ENCODE assay signal across 14 cellular contexts in the genomic region with DNA sequence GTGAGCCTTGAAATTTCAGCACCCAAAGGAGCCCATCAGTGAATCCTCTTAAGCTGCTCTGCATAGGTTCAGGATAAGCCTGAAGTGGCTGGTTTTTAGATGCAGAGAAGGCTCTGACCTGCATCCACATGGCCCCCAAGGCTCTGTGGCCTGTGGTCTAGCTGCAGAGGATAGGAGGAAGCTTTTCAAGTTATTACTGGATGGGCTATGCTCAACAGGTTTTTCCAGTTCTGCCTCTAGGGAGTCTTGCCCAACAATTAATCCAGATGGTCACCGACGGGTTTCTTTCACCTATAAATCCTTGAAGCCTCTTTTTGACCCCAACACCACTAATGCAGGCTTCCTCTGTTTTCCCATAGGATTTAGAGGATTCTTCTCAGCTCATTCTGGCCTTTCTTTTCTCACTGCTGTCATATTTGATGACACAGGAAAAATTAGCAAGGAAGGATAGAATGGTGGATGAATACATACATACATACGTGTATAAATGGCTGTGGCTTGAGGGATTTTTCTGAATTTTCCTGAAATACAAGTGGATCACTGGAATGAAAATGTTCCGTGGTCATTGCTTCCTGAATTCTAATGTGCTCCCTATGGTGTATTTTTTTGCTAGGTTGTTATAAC. TPM values are rescaled to one million over a fixed set of nuclear protein-coding genes. Genes with fewer than 3 reads are reported as not detected.
DNase-seq lines count a peak whose midpoint lies in the region; ATAC-seq and TF ChIP-seq lines count a peak whose summit lies in the region.
"Had no signal": no experiment of that assay in that cellular context is flagged by ENCODE, and none has a peak within 500 bp of the region (broad histone marks: within the 10 kb centered on the region; RNA-seq: fewer than 3 reads in every experiment).

No MANE protein-coding gene starts in this region.

- H3K27me3 Mint-ChIP-seq in activated CD4-positive, alpha-beta T cell treated with anti-CD3 and anti-CD28 coated beads, Interleukin-2, amount 10 ng/mL, durations not matched to agents 24 days and 14 days = peaks cover 51% of the 10 kb centered on the region

- no peaks in the 10 kb centered on the region for H3K36me3 Mint-ChIP-seq in activated CD4-positive, alpha-beta T cell treated with anti-CD3 and anti-CD28 coated beads, Interleukin-2, amount 10 ng/mL, durations not matched to agents 24 days and 14 days (ENCODE audit: low read depth)

- peaks cover 3% of the 10 kb centered on the region for H3K9me3 Mint-ChIP-seq in activated CD4-positive, alpha-beta T cell treated with anti-CD3 and anti-CD28 coated beads, Interleukin-2, amount 10 ng/mL, durations not matched to agents 24 days and 14 days

- intact Hi-C loops in activated CD4-positive, alpha-beta T cell treated with anti-CD3 and anti-CD28 coated beads, Interleukin-2, amount 10 ng/mL, durations not matched to agents 24 days and 14 days (cut with micrococcal nuclease) = no loop called here
- intact Hi-C loops in upper lobe of right lung (cut with DNase I) = no loop called here

- peaks cover 3% of the 10 kb centered on the region for H3K4me1 Mint-ChIP-seq in activated CD4-positive, alpha-beta T cell treated with anti-CD3 and anti-CD28 coated beads, Interleukin-2, amount 10 ng/mL, durations not matched to agents 24 days and 14 days

- no peaks in the 10 kb centered on the region for H3K36me3 ChIP-seq in upper lobe of right lung
- no peaks in the 10 kb centered on the region for H3K36me3 ChIP-seq in WERI-Rb-1
- H3K36me3 ChIP-seq: SJSA1, spleen had no signal

- H3K4me1 ChIP-seq in upper lobe of right lung = peaks cover 11% of the 10 kb centered on the region

- H3K4me3 Mint-ChIP-seq in activated CD4-positive, alpha-beta T cell treated with anti-CD3 and anti-CD28 coated beads, Interleukin-2, amount 10 ng/mL, durations not matched to agents 24 days and 14 days = no peak overlapping the region
- H3K4me3 Mint-ChIP-seq: activated T-cell treated with anti-CD3 and anti-CD28 coated beads, Interleukin-2, amount 50 U/mL, for 72 hours had no signal

- no peak overlapping the region for H3K27ac Mint-ChIP-seq in activated CD4-positive, alpha-beta T cell treated with anti-CD3 and anti-CD28 coated beads, Interleukin-2, amount 10 ng/mL, durations not matched to agents 24 days and 14 days
- H3K27ac Mint-ChIP-seq: activated T-cell treated with anti-CD3 and anti-CD28 coated beads, Interleukin-2, amount 50 U/mL, for 72 hours had no signal

- TF ChIP-seq CTCF in upper lobe of right lung (IDR thresholded peaks at IDR 0.05) (no peak), WERI-Rb-1 (IDR thresholded peaks at IDR 0.05; ENCODE audit: low read depth, low read length) (no peak)

- H3K27me3 ChIP-seq in upper lobe of right lung (no peaks in the 10 kb centered on the region), WERI-Rb-1 (ENCODE audit: insufficient read depth, low read depth, severe bottlenecking) (peaks cover 82% of the 10 kb centered on the region)
- H3K27me3 ChIP-seq: spleen had no signal

- no peak overlapping the region for H3K4me3 ChIP-seq in upper lobe of right lung
- H3K4me3 ChIP-seq in WERI-Rb-1 (ENCODE audit: low read depth, low read length) = no peak overlapping the region
- H3K4me3 ChIP-seq: SJSA1, spleen had no signal

- peak; percentile 86 for ATAC-seq in esophagus mucosa
- ATAC-seq in upper lobe of right lung = peak; percentile 63
- ATAC-seq: activated T-cell treated with anti-CD3 and anti-CD28 coated beads, Interleukin-2, amount 50 U/mL, for 72 hours had no signal

- no peaks in the 10 kb centered on the region for H3K9me3 ChIP-seq in upper lobe of right lung
- H3K9me3 ChIP-seq in WERI-Rb-1 (ENCODE audit: severe bottlenecking) = no peaks in the 10 kb centered on the region
- H3K9me3 ChIP-seq: SJSA1 had no signal

- peak; percentile 35 for DNase-seq in activated CD4-positive, alpha-beta T cell treated with anti-CD3 and anti-CD28 coated beads, Interleukin-2, amount 10 ng/mL, durations not matched to agents 24 days and 14 days
- DNase-seq in activated CD4-positive, alpha-beta T cell treated with anti-CD3 and anti-CD28 coated beads, Interleukin-2, amount 50 U/mL, for 4 hours = no peak
- DNase-seq in NCI-H510A (lab: John Stamatoyannopoulos, UW) = peak; percentile 89
- DNase-seq in upper lobe of right lung = no peak
- DNase-seq in effector CD4-positive, alpha-beta T cell = no peak
- no peak for DNase-seq in WERI-Rb-1
- no peak for DNase-seq in HuH-7.5 (ENCODE audit: low spot score)
- DNase-seq: ACHN; activated T-cell treated with anti-CD3 and anti-CD28 coated beads, Interleukin-2, amount 50 U/mL, for 72 hours; anterior cingulate cortex; NCI-H446; spleen had no signal

- H3K27ac ChIP-seq in upper lobe of right lung = no peak overlapping the region
- H3K27ac ChIP-seq in WERI-Rb-1 = no peak overlapping the region
- H3K27ac ChIP-seq: SJSA1, spleen had no signal

RNA-seq across cellular contexts. Expression of gene BCL2L11, which starts 52.2 kb away (rescaled TPM):
- 193 and 219 TPM in 2 replicates for total RNA-seq in activated CD4-positive, alpha-beta T cell treated with anti-CD3 and anti-CD28 coated beads, Interleukin-2, amount 10 ng/mL, durations not matched to agents 24 days and 14 days
- 16.6 TPM for total RNA-seq in esophagus mucosa
- 23.9 TPM for total RNA-seq in upper lobe of right lung

Comparison
In these comparisons a context has a peak if more than half of its experiments do, and no peak if none do; other contexts are left out.
1. DNase-seq: peak in activated CD4-positive, alpha-beta T cell treated with anti-CD3 and anti-CD28 coated beads, Interleukin-2, amount 10 ng/mL, durations not matched to agents 24 days and 14 days (single experiment) and NCI-H510A (single experiment); none in activated CD4-positive, alpha-beta T cell treated with anti-CD3 and anti-CD28 coated beads, Interleukin-2, amount 50 U/mL, for 4 hours (0 of 2), upper lobe of right lung (single experiment), effector CD4-positive, alpha-beta T cell (single experiment), WERI-Rb-1 (single experiment) and HuH-7.5 (single experiment).